2 cellular contexts compared by ENCODE assay signal in the genomic region with DNA sequence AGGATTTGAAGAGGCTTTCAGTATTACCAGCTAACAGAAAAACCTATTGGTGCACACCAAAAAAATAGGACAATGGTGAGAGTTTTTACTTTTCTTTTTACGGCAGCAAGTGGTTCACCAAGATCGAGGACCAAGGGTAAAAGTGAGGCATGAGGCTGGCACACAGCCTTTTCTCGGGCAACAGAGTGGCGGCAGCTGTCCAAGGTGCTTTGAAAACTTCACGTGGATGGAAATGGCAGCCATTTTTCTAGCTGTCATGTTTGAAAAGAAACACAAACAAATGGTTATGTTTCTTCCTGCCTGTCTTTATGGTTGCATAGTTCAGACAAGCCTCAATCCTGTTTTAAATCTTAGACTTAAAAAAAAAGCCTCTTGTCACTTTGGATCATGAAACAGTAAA.
A peak's percentile ranks its signal among the peaks of the same experiment; 100 is the strongest.
TF ChIP-seq lines count a peak whose summit lies in the region.

No MANE protein-coding gene starts in this region.

TF ChIP-seq in A549, 52 proteins besides CTCF, POLR2A, EP300 and RAD21 (continued from another document):
- TF ChIP-seq, protein P1, sequence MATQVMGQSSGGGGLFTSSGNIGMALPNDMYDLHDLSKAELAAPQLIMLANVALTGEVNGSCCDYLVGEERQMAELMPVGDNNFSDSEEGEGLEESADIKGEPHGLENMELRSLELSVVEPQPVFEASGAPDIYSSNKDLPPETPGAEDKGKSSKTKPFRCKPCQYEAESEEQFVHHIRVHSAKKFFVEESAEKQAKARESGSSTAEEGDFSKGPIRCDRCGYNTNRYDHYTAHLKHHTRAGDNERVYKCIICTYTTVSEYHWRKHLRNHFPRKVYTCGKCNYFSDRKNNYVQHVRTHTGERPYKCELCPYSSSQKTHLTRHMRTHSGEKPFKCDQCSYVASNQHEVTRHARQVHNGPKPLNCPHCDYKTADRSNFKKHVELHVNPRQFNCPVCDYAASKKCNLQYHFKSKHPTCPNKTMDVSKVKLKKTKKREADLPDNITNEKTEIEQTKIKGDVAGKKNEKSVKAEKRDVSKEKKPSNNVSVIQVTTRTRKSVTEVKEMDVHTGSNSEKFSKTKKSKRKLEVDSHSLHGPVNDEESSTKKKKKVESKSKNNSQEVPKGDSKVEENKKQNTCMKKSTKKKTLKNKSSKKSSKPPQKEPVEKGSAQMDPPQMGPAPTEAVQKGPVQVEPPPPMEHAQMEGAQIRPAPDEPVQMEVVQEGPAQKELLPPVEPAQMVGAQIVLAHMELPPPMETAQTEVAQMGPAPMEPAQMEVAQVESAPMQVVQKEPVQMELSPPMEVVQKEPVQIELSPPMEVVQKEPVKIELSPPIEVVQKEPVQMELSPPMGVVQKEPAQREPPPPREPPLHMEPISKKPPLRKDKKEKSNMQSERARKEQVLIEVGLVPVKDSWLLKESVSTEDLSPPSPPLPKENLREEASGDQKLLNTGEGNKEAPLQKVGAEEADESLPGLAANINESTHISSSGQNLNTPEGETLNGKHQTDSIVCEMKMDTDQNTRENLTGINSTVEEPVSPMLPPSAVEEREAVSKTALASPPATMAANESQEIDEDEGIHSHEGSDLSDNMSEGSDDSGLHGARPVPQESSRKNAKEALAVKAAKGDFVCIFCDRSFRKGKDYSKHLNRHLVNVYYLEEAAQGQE (IDR thresholded peaks at IDR 0.05) = peak; percentile 82
- TF ChIP-seq, protein P2, sequence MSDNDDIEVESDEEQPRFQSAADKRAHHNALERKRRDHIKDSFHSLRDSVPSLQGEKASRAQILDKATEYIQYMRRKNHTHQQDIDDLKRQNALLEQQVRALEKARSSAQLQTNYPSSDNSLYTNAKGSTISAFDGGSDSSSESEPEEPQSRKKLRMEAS (IDR thresholded peaks at IDR 0.05) = no peak
- TF ChIP-seq ZC3H11A (IDR thresholded peaks at IDR 0.05) (no peak), HOXA7 (CRISPR knock-in tag; IDR thresholded peaks at IDR 0.05) (no peak)

TF ChIP-seq in HCT116, 20 proteins besides CTCF, POLR2A, EP300 and RAD21:
- TF ChIP-seq, protein P1 (IDR thresholded peaks at IDR 0.05; ENCODE audit: low read depth) = peak; percentile 43
- no peak for TF ChIP-seq FOSL1 (IDR thresholded peaks at IDR 0.05; ENCODE audit: low read depth)
